8 cellular contexts compared by ENCODE assay signal in genomic region chr19:46600393-46601317, GRCh38. TPM values are rescaled to one million over a fixed set of nuclear protein-coding genes. Genes with fewer than 3 reads are reported as not detected.
DNase-seq lines count a peak whose midpoint lies in the region; ATAC-seq and TF ChIP-seq lines count a peak whose summit lies in the region.

No MANE protein-coding gene starts in this region.

- H3K27me3 ChIP-seq in DOHH2 (ENCODE audit: control insufficient read depth, low read length) (no peaks in the 10 kb centered on the region), Peyer's patch (no peaks in the 10 kb centered on the region)

- peaks cover 19% of the 10 kb centered on the region for H4K20me1 ChIP-seq in DOHH2 (ENCODE audit: control insufficient read depth, insufficient read depth, low read depth, low read length)

- peak overlapping the region; percentile 81 for H3K4me3 ChIP-seq in DOHH2 (ENCODE audit: low read length)
- H3K4me3 ChIP-seq in Peyer's patch, result peak overlapping the region; percentile 82 to 100 (median 99)

- H3K4me1 Mint-ChIP-seq in activated T-helper 17 cell treated with anti-CD3 and anti-CD28 coated beads, Interleukin-2, amount 50 U/mL, for 72 hours, result peaks cover 15% of the 10 kb centered on the region
- peaks cover 22 to 60% (median 35%) of the 10 kb centered on the region in 4 donors for H3K4me1 Mint-ChIP-seq in naive thymus-derived CD8-positive, alpha-beta T cell
- H3K4me1 Mint-ChIP-seq in stimulated activated naive B cell treated with anti-CD40 and anti-IgM and Interleukin-4, amounts not matched to agents 10 μg/mL and 1 μg/mL and 100 μg/mL, for 72 hours, result peaks cover 24 to 35% of the 10 kb centered on the region in 2 donors

- H3K79me2 ChIP-seq in DOHH2 (ENCODE audit: control insufficient read depth, low read length), result peaks cover 45% of the 10 kb centered on the region

- peaks cover 24% of the 10 kb centered on the region for H3K4me1 ChIP-seq in DOHH2 (ENCODE audit: control insufficient read depth, low read length)
- H3K4me1 ChIP-seq in Peyer's patch, result peaks cover 0 to 30% (median 5%) of the 10 kb centered on the region in 4 donors

- peak; percentile 70 for ATAC-seq in GM21825 (IDR thresholded peaks at IDR 0.05; ENCODE audit: unreplicated experiment)
- ATAC-seq in activated T-helper 17 cell treated with anti-CD3 and anti-CD28 coated beads, Interleukin-2, amount 50 U/mL, for 72 hours (replicated peaks), result peak; percentile 88
- ATAC-seq in naive thymus-derived CD8-positive, alpha-beta T cell, result peak; percentile 85
- peak; percentile 88 to 89 for ATAC-seq in stimulated activated naive B cell treated with anti-CD40 and anti-IgM and Interleukin-4, amounts not matched to agents 10 μg/mL and 1 μg/mL and 100 μg/mL, for 72 hours (replicated peaks)

- H3K36me3 Mint-ChIP-seq in activated T-helper 17 cell treated with anti-CD3 and anti-CD28 coated beads, Interleukin-2, amount 50 U/mL, for 72 hours (ENCODE audit: low read depth), result peaks cover 46% of the 10 kb centered on the region
- H3K36me3 Mint-ChIP-seq in naive thymus-derived CD8-positive, alpha-beta T cell, result peaks cover 0 to 4% (median 0%) of the 10 kb centered on the region in 3 donors
- H3K36me3 Mint-ChIP-seq in stimulated activated naive B cell treated with anti-CD40 and anti-IgM and Interleukin-4, amounts not matched to agents 10 μg/mL and 1 μg/mL and 100 μg/mL, for 72 hours, result peaks cover 16 to 29% of the 10 kb centered on the region in 2 donors

- peak overlapping the region; percentile 98 for H3K4me3 Mint-ChIP-seq in activated T-helper 17 cell treated with anti-CD3 and anti-CD28 coated beads, Interleukin-2, amount 50 U/mL, for 72 hours
- H3K4me3 Mint-ChIP-seq in naive thymus-derived CD8-positive, alpha-beta T cell, result peak overlapping the region; percentile 95 to 100 (median 98)
- H3K4me3 Mint-ChIP-seq in stimulated activated naive B cell treated with anti-CD40 and anti-IgM and Interleukin-4, amounts not matched to agents 10 μg/mL and 1 μg/mL and 100 μg/mL, for 72 hours, result peak overlapping the region; percentile 96 to 99

- H3K9me3 Mint-ChIP-seq in activated T-helper 17 cell treated with anti-CD3 and anti-CD28 coated beads, Interleukin-2, amount 50 U/mL, for 72 hours, result no peaks in the 10 kb centered on the region
- peaks cover 0 to 11% (median 9%) of the 10 kb centered on the region in 9 donors for H3K9me3 Mint-ChIP-seq in naive thymus-derived CD8-positive, alpha-beta T cell
- H3K9me3 Mint-ChIP-seq in stimulated activated naive B cell treated with anti-CD40 and anti-IgM and Interleukin-4, amounts not matched to agents 10 μg/mL and 1 μg/mL and 100 μg/mL, for 72 hours, result peaks cover 10% of the 10 kb centered on the region in 2 donors

- POLR2A ChIA-PET in naive thymus-derived CD8-positive, alpha-beta T cell (lab: Charles Lee), result interaction anchor here (0.7 to 6.8 kb wide), 25 partner anchors 9 to 1655 kb away, joined by 3 to 145 read pairs (median 4); partner anchors contain the start of genes CARD8, DACT3, FBXO46 and FKRP

- peak; percentile 95 to 99 (median 99) for DNase-seq in Peyer's patch
- peak; percentile 99 for DNase-seq in fibroblast of peridontal ligament (ENCODE audit: extremely low read depth)
- peak; percentile 93 to 100 (median 98) for DNase-seq in naive thymus-derived CD8-positive, alpha-beta T cell
- DNase-seq in stimulated activated naive B cell treated with anti-CD40 and anti-IgM and Interleukin-4, amounts not matched to agents 10 μg/mL and 1 μg/mL and 100 μg/mL, for 72 hours, result peak; percentile 95

- H3K27ac ChIP-seq in DOHH2 (ENCODE audit: low read depth, low read length) (peak overlapping the region; percentile 90), KOPT-K1 (ENCODE audit: low read depth, low read length, poor library complexity, severe bottlenecking) (peak overlapping the region; percentile 97), Peyer's patch (peak overlapping the region; percentile 89 to 97 (median 94))

- peak; percentile 55 to 74 for TF ChIP-seq POLR2A in Peyer's patch (IDR thresholded peaks at IDR 0.05)

- H3F3A ChIP-seq in DOHH2 (ENCODE audit: control insufficient read depth, insufficient read depth), result 0 out of 2 replicates have a peak, but pooled peaks cover 2% of the 10 kb centered on the region

- peak overlapping the region; percentile 100 for H3K27ac Mint-ChIP-seq in activated T-helper 17 cell treated with anti-CD3 and anti-CD28 coated beads, Interleukin-2, amount 50 U/mL, for 72 hours
- H3K27ac Mint-ChIP-seq in naive thymus-derived CD8-positive, alpha-beta T cell, result peak overlapping the region; percentile 100
- peak overlapping the region; percentile 100 for H3K27ac Mint-ChIP-seq in stimulated activated naive B cell treated with anti-CD40 and anti-IgM and Interleukin-4, amounts not matched to agents 10 μg/mL and 1 μg/mL and 100 μg/mL, for 72 hours

- peak overlapping the region; percentile 86 for H3K4me2 ChIP-seq in DOHH2 (ENCODE audit: low read length)

- TF ChIP-seq CTCF in DOHH2 (IDR thresholded peaks at IDR 0.05; ENCODE audit: low read depth, low read length, poor library complexity, severe bottlenecking), result no peak
- TF ChIP-seq CTCF in Peyer's patch (IDR thresholded peaks at IDR 0.05), result no peak

- peaks cover 39% of the 10 kb centered on the region for H3K36me3 ChIP-seq in DOHH2 (ENCODE audit: control insufficient read depth, low read length)
- H3K36me3 ChIP-seq in KOPT-K1 (ENCODE audit: insufficient read depth, low read length), result peaks cover 16% of the 10 kb centered on the region
- peaks cover 0 to 4% (median 0%) of the 10 kb centered on the region in 3 donors for H3K36me3 ChIP-seq in Peyer's patch

- no peaks in the 10 kb centered on the region for H3K9me2 ChIP-seq in DOHH2 (replicated peaks; ENCODE audit: control insufficient read depth, low read length)

- no peaks in the 10 kb centered on the region for H3K27me3 Mint-ChIP-seq in activated T-helper 17 cell treated with anti-CD3 and anti-CD28 coated beads, Interleukin-2, amount 50 U/mL, for 72 hours
- H3K27me3 Mint-ChIP-seq in naive thymus-derived CD8-positive, alpha-beta T cell, result peaks cover 0 to 2% (median 0%) of the 10 kb centered on the region in 5 donors
- no peaks in the 10 kb centered on the region for H3K27me3 Mint-ChIP-seq in stimulated activated naive B cell treated with anti-CD40 and anti-IgM and Interleukin-4, amounts not matched to agents 10 μg/mL and 1 μg/mL and 100 μg/mL, for 72 hours

- H3K9me3 ChIP-seq in DOHH2 (ENCODE audit: control insufficient read depth, insufficient read depth, low read length) (peaks cover 9% of the 10 kb centered on the region), KOPT-K1 (ENCODE audit: insufficient read depth, low read length, poor library complexity, severe bottlenecking) (peaks cover 14% of the 10 kb centered on the region), Peyer's patch (no peaks in the 10 kb centered on the region)

RNA-seq across cellular contexts. Expression of gene CALM3, which starts 0.5 kb away (rescaled TPM):
- 100 to 1,000 TPM; 134 to 282 (median 237) TPM for total RNA-seq in Peyer's patch
- total RNA-seq in activated T-helper 17 cell treated with anti-CD3 and anti-CD28 coated beads, Interleukin-2, amount 50 U/mL, for 72 hours, result 100 to 1,000 TPM; 313 to 323 TPM
- total RNA-seq in naive thymus-derived CD8-positive, alpha-beta T cell, result 100 to 1,000 TPM; 185 to 190 TPM
- 100 to 1,000 TPM; 188 to 221 (median 214) TPM for polyA plus RNA-seq in naive thymus-derived CD8-positive, alpha-beta T cell

RNA-seq across cellular contexts. Expression of gene PTGIR, which starts 24.2 kb away (rescaled TPM):
- 1 to 10 TPM in 2 of 4 donors, not detected in 2; 3.4 to 5.8 TPM for total RNA-seq in Peyer's patch
- total RNA-seq in activated T-helper 17 cell treated with anti-CD3 and anti-CD28 coated beads, Interleukin-2, amount 50 U/mL, for 72 hours, result 10 to 100 TPM in 1 of 2 donors, 1 to 10 TPM in 1; 1.3 to 12.9 TPM
- under 1 TPM in 1 of 2 experiments, not detected in 1; 0.25 TPM for total RNA-seq in naive thymus-derived CD8-positive, alpha-beta T cell
- 1 to 10 TPM in 1 of 3 donors, under 1 TPM in 2; 0.12 to 2.8 (median 0.55) TPM for polyA plus RNA-seq in naive thymus-derived CD8-positive, alpha-beta T cell

RNA-seq across cellular contexts. Expression of gene GNG8, which starts 35.3 kb away (rescaled TPM):
- total RNA-seq in Peyer's patch, result not detected
- total RNA-seq in activated T-helper 17 cell treated with anti-CD3 and anti-CD28 coated beads, Interleukin-2, amount 50 U/mL, for 72 hours, result 1 to 10 TPM in 1 of 2 donors, not detected in 1; 9.6 TPM
- total RNA-seq in naive thymus-derived CD8-positive, alpha-beta T cell, result not detected
- not detected for polyA plus RNA-seq in naive thymus-derived CD8-positive, alpha-beta T cell

Comparison
In these comparisons a context has a peak if more than half of its experiments do, and no peak if none do; other contexts are left out.
1. Peak in every context shown above with its lines: DNase-seq, ATAC-seq, H3K4me3 ChIP-seq and H3K27ac ChIP-seq.